ENCODE assay signal across 9 cellular contexts in genomic region chr11:15852179-15852578, GRCh38.
DNase-seq lines count a peak whose midpoint lies in the region; ATAC-seq and TF ChIP-seq lines count a peak whose summit lies in the region.
"Had no signal": no experiment of that assay in that cellular context is flagged by ENCODE, and none has a peak within 500 bp of the region (broad histone marks: within the 10 kb centered on the region; RNA-seq: fewer than 3 reads in every experiment).

No MANE protein-coding gene starts in this region.

- no peak overlapping the region for H3K4me3 ChIP-seq in astrocyte of the cerebellum (ENCODE audit: low read depth, low read length)

- peak; percentile 26 for TF ChIP-seq CTCF in CD14-positive monocyte (IDR thresholded peaks at IDR 0.05)
- TF ChIP-seq CTCF in HFFc6 (IDR thresholded peaks at IDR 0.05) = peak; percentile 59; the same call in 1 of the 2 replicates
- peak; percentile 26 for TF ChIP-seq CTCF in astrocyte of the cerebellum (IDR thresholded peaks at IDR 0.05; ENCODE audit: low read depth, low read length, missing control alignments)

- peaks cover 2 to 9% (median 2%) of the 10 kb centered on the region in 3 donors for H3K27me3 Mint-ChIP-seq in CD14-positive monocyte (ENCODE audit: low read depth in 3 of 3)
- peaks cover 4% of the 10 kb centered on the region; the same call in 1 of the 2 replicates for H3K27me3 Mint-ChIP-seq in HFFc6 (ENCODE audit: insufficient read depth)

- H3K9me3 Mint-ChIP-seq in CD14-positive monocyte (peaks cover 0 to 4% (median 0%) of the 10 kb centered on the region in 7 donors), HFFc6 (no peaks in the 10 kb centered on the region; the same call in 1 of the 2 replicates)

- H3K36me3 Mint-ChIP-seq in CD14-positive monocyte (no peaks in the 10 kb centered on the region), HFFc6 (ENCODE audit: low read depth) (no peaks in the 10 kb centered on the region)

- ATAC-seq in left lobe of liver = peak; percentile 77
- ATAC-seq in HG03280 (IDR thresholded peaks at IDR 0.05; ENCODE audit: unreplicated experiment) = no peak

- H3K4me3 Mint-ChIP-seq in CD14-positive monocyte (peak overlapping the region in 1 of 2 donors; percentile 1), HFFc6 (no peak overlapping the region)

- no peaks in the 10 kb centered on the region for H3K4me1 Mint-ChIP-seq in CD14-positive monocyte
- no peaks in the 10 kb centered on the region for H3K4me1 Mint-ChIP-seq in HFFc6 (ENCODE audit: low read depth)

- H3K27ac Mint-ChIP-seq in CD14-positive monocyte (no peak overlapping the region), HFFc6 (no peak overlapping the region)

- in situ Hi-C loops in astrocyte of the cerebellum (cut with HindIII; ENCODE audit: low sequenced_read_pairs) = no loop called here

- intact Hi-C loops in CD14-positive monocyte (cut with micrococcal nuclease) = no loop called here

- DNase-seq in CD14-positive monocyte (ENCODE audit: low spot score) (no peak), HFFc6 (no peak), astrocyte of the cerebellum (ENCODE audit: low read depth) (no peak), left lobe of liver (ENCODE audit: low spot score) (no peak), GM19240 (ENCODE audit: insufficient read length, low spot score) (no peak), cerebellum (ENCODE audit: low spot score) (no peak)
- DNase-seq in stimulated activated CD4-positive, alpha-beta T cell treated with anti-CD3 and anti-CD28 coated beads, Interleukin-1b, Interleukin-23, amount 100 ng/mL, for 48 hours = no peak
- DNase-seq: caudate nucleus had no signal
